Comparison of ENCODE assay signal across 10 cellular contexts in the genomic region with DNA sequence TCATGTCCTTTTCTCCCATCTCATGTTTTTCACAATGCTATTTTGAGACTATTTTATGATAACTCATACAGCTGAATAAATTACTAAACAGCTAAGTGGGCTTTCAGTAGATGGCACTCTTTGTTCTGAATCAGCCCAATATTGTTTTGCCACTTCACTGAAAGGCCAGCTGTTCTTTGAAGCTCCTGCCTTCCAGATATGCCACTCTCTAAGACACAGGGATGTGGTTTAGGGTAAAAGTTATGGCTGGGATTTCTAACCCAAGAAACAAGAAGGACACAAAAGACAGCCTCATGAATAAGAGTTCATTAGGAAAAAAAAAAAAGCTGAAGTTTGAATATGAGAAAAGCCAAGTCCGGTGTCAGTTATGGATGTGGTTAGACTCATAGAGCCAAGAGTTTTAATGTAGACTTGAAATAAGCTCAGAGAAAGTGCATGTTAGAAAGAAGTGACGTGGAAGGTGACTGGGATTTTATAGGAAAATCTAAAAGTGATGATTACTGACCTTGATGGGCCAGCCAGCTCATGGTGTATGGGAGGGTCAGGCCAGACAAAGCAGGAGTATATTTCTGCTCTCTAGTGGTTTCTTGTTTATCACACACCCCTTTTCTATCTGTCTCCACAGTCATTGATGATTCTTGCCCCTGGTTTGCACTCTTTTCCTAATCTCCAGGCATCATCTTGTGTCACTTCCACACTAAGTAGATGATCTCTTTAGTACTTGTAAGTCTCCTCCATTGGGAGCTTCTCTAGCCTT.
A peak's percentile ranks its signal among the peaks of the same experiment; 100 is the strongest.
DNase-seq lines count a peak whose midpoint lies in the region; ATAC-seq and TF ChIP-seq lines count a peak whose summit lies in the region.
"Had no signal": no experiment of that assay in that cellular context is flagged by ENCODE, and none has a peak within 500 bp of the region (broad histone marks: within the 10 kb centered on the region; RNA-seq: fewer than 3 reads in every experiment).

No MANE protein-coding gene starts in this region.

- H3K9me3 ChIP-seq in left lung = no peaks in the 10 kb centered on the region
- H3K9me3 ChIP-seq in CD4-positive, alpha-beta T cell (ENCODE audit: control insufficient read depth, low read length) = no peaks in the 10 kb centered on the region

- H3K27me3 ChIP-seq in left lung = no peaks in the 10 kb centered on the region
- no peaks in the 10 kb centered on the region for H3K27me3 ChIP-seq in CD4-positive, alpha-beta T cell (ENCODE audit: control insufficient read depth, insufficient read depth, low read length)

- peaks cover 5% of the 10 kb centered on the region for H3K9me3 Mint-ChIP-seq in CD4-positive, alpha-beta T cell

- H3K4me1 ChIP-seq in left lung = no peaks in the 10 kb centered on the region

- TF ChIP-seq CTCF in HFF-Myc (IDR thresholded peaks at IDR 0.05; ENCODE audit: low read depth, low read length, missing control alignments) (no peak), left lung (IDR thresholded peaks at IDR 0.05) (no peak)
- no peak for TF ChIP-seq CTCF in CD4-positive, alpha-beta T cell (IDR thresholded peaks at IDR 0.05)

- H3K4me3 Mint-ChIP-seq in CD4-positive, alpha-beta T cell = no peak overlapping the region

- POLR2A ChIA-PET in CD4-positive, alpha-beta T cell (lab: Charles Lee) = no interaction called here

- CTCF ChIA-PET in CD4-positive, alpha-beta T cell (lab: Charles Lee) = no interaction called here

- H3K4me1 Mint-ChIP-seq in CD4-positive, alpha-beta T cell (ENCODE audit: low read depth) = no peaks in the 10 kb centered on the region

- H3K27ac ChIP-seq in left lung (no peak overlapping the region), caudate nucleus (ENCODE audit: low read depth, low read length) (no peak overlapping the region)
- no peak overlapping the region for H3K27ac ChIP-seq in CD4-positive, alpha-beta T cell (ENCODE audit: low read depth, low read length)

- no peaks in the 10 kb centered on the region for H3K27me3 Mint-ChIP-seq in CD4-positive, alpha-beta T cell
- H3K27me3 Mint-ChIP-seq: progenitor cell of endocrine pancreas had no signal

- no peaks in the 10 kb centered on the region for H3K36me3 Mint-ChIP-seq in CD4-positive, alpha-beta T cell (ENCODE audit: low read depth)

- H3K36me3 ChIP-seq in left lung = no peaks in the 10 kb centered on the region

- DNase-seq in AG20443 (ENCODE audit: low spot score) (peak; percentile 39), HFF-Myc (ENCODE audit: extremely low read depth, low read depth) (peak; percentile 14), astrocyte of the hippocampus (ENCODE audit: low read depth, low spot score) (peak; percentile 63), left lung (no peak), NCI-H2029 (lab: John Stamatoyannopoulos, UW) (no peak), caudate nucleus (lab: John Stamatoyannopoulos, UW) (no peak), NCI-H1105 treated with DMSO at 0.1 percent for 48 hours (lab: John Stamatoyannopoulos, UW) (no peak)
- DNase-seq in CD4-positive, alpha-beta T cell = no peak
- DNase-seq: aorta had no signal

- H3K4me3 ChIP-seq in HFF-Myc (replicated peaks; ENCODE audit: low read depth, low read length) (no peak overlapping the region), left lung (no peak overlapping the region)

- intact Hi-C loops in left lung (cut with DNase I) = no loop called here
- intact Hi-C loops in CD4-positive, alpha-beta T cell (cut with DNase I, micrococcal nuclease) = no loop called here

- ATAC-seq in left lung = peak; percentile 33
- ATAC-seq in CD4-positive, alpha-beta T cell (ENCODE audit: poor library complexity) = no peak

- no peak overlapping the region for H3K27ac Mint-ChIP-seq in CD4-positive, alpha-beta T cell
- H3K27ac Mint-ChIP-seq: progenitor cell of endocrine pancreas had no signal

Comparison
In these comparisons a context has a peak if more than half of its experiments do, and no peak if none do; other contexts are left out.
1. DNase-seq: peak in AG20443 (single experiment), HFF-Myc (single experiment) and astrocyte of the hippocampus (single experiment); none in left lung (0 of 2), NCI-H2029 (single experiment), caudate nucleus (0 of 61), NCI-H1105 treated with DMSO at 0.1 percent for 48 hours (single experiment) and CD4-positive, alpha-beta T cell (0 of 10).